ENCODE assay signal across 10 cellular contexts in the genomic region with DNA sequence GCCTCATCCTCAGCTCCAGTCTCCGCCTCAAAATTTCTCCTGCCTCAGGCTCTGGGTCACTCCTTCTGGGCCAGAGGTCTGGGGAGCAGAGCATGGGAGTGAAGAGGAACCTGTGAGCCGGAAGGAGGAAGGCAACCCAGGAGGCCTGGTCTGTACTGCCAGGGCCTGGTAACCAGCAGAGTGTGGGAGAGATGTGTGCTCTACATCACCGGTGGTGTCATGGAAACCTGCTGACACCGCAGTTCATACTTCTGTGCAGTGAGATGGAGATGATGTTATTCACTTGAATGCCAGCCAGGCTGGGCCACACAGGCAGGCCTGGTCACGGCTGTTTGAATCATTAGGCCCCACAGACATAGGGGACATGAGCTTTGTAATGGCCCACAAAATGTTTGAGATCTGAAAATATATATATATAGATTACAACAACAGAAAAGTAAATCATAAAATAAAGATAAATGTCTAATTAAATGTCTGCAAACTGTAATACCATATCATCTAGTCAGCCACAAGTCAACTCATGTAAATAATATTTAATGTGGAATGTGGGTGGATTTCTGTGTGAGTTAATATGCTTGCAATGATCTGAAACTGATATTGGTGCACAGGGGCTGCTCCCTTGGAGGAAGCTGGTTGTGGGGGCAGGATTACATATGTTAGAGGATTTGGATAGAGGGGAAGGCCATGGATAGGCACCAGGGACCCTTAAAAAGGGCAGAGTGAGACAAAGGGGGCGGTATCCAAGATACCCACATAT.
DNase-seq lines count a peak whose midpoint lies in the region; ATAC-seq, FAIRE-seq and TF ChIP-seq lines count a peak whose summit lies in the region.
"Had no signal": no experiment of that assay in that cellular context is flagged by ENCODE, and none has a peak within 500 bp of the region (broad histone marks: within the 10 kb centered on the region; RNA-seq: fewer than 3 reads in every experiment).

No MANE protein-coding gene starts in this region.

- H3K4me1 ChIP-seq in thoracic aorta (ENCODE audit: control insufficient read depth in 1 of 2, low read depth in 2 of 2) = peaks cover 7 to 60% of the 10 kb centered on the region in 2 donors
- no peaks in the 10 kb centered on the region for H3K4me1 ChIP-seq in CD8-positive, alpha-beta memory T cell (ENCODE audit: insufficient read depth, low read length)

- peak; percentile 3 for DNase-seq in DMS53 (lab: John Stamatoyannopoulos, UW)
- DNase-seq in DMS53 treated with DMSO at 0.1 percent for 48 hours (lab: John Stamatoyannopoulos, UW; ENCODE audit: unreplicated experiment) = no peak
- DNase-seq in T1000 (lab: John Stamatoyannopoulos, UW) = peak; percentile 68
- peak; percentile 16 for DNase-seq in thoracic aorta (ENCODE audit: low spot score)
- DNase-seq in CD8-positive, alpha-beta memory T cell = no peak
- no peak for DNase-seq in GM20000 (ENCODE audit: low spot score)
- DNase-seq in T-cell = no peak
- DNase-seq: activated naive CD8-positive, alpha-beta T cell treated with anti-CD3 and anti-CD28 coated beads, Interleukin-2, amount 50 U/mL, for 24 hours had no signal

- H3K36me3 Mint-ChIP-seq in CD8-positive, alpha-beta memory T cell = no peaks in the 10 kb centered on the region
- H3K36me3 Mint-ChIP-seq in T-cell = no peaks in the 10 kb centered on the region

- H3K27ac Mint-ChIP-seq in CD8-positive, alpha-beta memory T cell = no peak overlapping the region
- H3K27ac Mint-ChIP-seq in T-cell = no peak overlapping the region
- H3K27ac Mint-ChIP-seq: activated naive CD8-positive, alpha-beta T cell treated with anti-CD3 and anti-CD28 coated beads, Interleukin-2, amount 50 U/mL, for 24 hours had no signal

- POLR2A ChIA-PET in CD8-positive, alpha-beta memory T cell (lab: Charles Lee) = no interaction called here
- POLR2A ChIA-PET in T-cell (lab: Charles Lee) = no interaction called here

- peaks cover 14% of the 10 kb centered on the region for H3K9me3 ChIP-seq in thoracic aorta
- H3K9me3 ChIP-seq in CD8-positive, alpha-beta memory T cell (ENCODE audit: low read length) = no peaks in the 10 kb centered on the region

- peak overlapping the region; percentile 43 to 57 for H3K27ac ChIP-seq in thoracic aorta
- H3K27ac ChIP-seq in CD8-positive, alpha-beta memory T cell (ENCODE audit: low read depth, low read length) = no peak overlapping the region
- H3K27ac ChIP-seq: 22Rv1 had no signal

- H3K27me3 ChIP-seq in thoracic aorta (replicated peaks; ENCODE audit: insufficient read depth) = no peaks in the 10 kb centered on the region
- H3K27me3 ChIP-seq in CD8-positive, alpha-beta memory T cell (ENCODE audit: insufficient read depth, low read length, poor library complexity, severe bottlenecking) = no peaks in the 10 kb centered on the region

- no peaks in the 10 kb centered on the region for H3K4me1 Mint-ChIP-seq in CD8-positive, alpha-beta memory T cell
- H3K4me1 Mint-ChIP-seq in T-cell = peaks cover 0 to 8% (median 7%) of the 10 kb centered on the region in 3 donors

- H3K4me3 ChIP-seq in thoracic aorta = no peak overlapping the region
- H3K4me3 ChIP-seq in CD8-positive, alpha-beta memory T cell (ENCODE audit: low read length) = no peak overlapping the region

- H3K9me3 Mint-ChIP-seq in CD8-positive, alpha-beta memory T cell = peaks cover 0 to 4% (median 3%) of the 10 kb centered on the region in 5 donors
- peaks cover 0 to 4% (median 0%) of the 10 kb centered on the region in 3 donors for H3K9me3 Mint-ChIP-seq in T-cell

- no peaks in the 10 kb centered on the region for H3K36me3 ChIP-seq in thoracic aorta
- no peaks in the 10 kb centered on the region for H3K36me3 ChIP-seq in CD8-positive, alpha-beta memory T cell (ENCODE audit: insufficient read depth, low read length)

- TF ChIP-seq CTCF in thoracic aorta (IDR thresholded peaks at IDR 0.05) = no peak
- TF ChIP-seq CTCF in GM20000 (IDR thresholded peaks at IDR 0.05; ENCODE audit: extremely low read depth, missing control alignments) = no peak

- CTCF ChIA-PET in CD8-positive, alpha-beta memory T cell (lab: Charles Lee) = no interaction called here
- CTCF ChIA-PET in T-cell (lab: Charles Lee) = no interaction called here

- ATAC-seq in thoracic aorta (ENCODE audit: insufficient number of reproducible peaks, low FRiP score, low read depth) = peak; percentile 44
- no peak for ATAC-seq in T-cell (replicated peaks in 1 of 4)
- ATAC-seq: activated naive CD8-positive, alpha-beta T cell treated with anti-CD3 and anti-CD28 coated beads, Interleukin-2, amount 50 U/mL, for 24 hours had no signal

- FAIRE-seq in islet of Langerhans (lab: Jason Lieb, UNC) = peak; percentile 91

- no peak overlapping the region for H3K4me3 Mint-ChIP-seq in CD8-positive, alpha-beta memory T cell
- no peak overlapping the region for H3K4me3 Mint-ChIP-seq in T-cell
- H3K4me3 Mint-ChIP-seq: activated naive CD8-positive, alpha-beta T cell treated with anti-CD3 and anti-CD28 coated beads, Interleukin-2, amount 50 U/mL, for 24 hours had no signal

- peaks cover 3 to 4% of the 10 kb centered on the region in 2 donors for H3K27me3 Mint-ChIP-seq in CD8-positive, alpha-beta memory T cell
- H3K27me3 Mint-ChIP-seq in T-cell = peaks cover 0 to 6% of the 10 kb centered on the region in 2 donors

Comparison
In these comparisons a context has a peak if more than half of its experiments do, and no peak if none do; other contexts are left out.
1. DNase-seq: peak in DMS53 (single experiment), T1000 (single experiment) and thoracic aorta (single experiment); none in DMS53 treated with DMSO at 0.1 percent for 48 hours (single experiment), CD8-positive, alpha-beta memory T cell (0 of 5), GM20000 (single experiment) and T-cell (0 of 34).